Comparison of ENCODE assay signal across 9 cellular contexts in the genomic region with DNA sequence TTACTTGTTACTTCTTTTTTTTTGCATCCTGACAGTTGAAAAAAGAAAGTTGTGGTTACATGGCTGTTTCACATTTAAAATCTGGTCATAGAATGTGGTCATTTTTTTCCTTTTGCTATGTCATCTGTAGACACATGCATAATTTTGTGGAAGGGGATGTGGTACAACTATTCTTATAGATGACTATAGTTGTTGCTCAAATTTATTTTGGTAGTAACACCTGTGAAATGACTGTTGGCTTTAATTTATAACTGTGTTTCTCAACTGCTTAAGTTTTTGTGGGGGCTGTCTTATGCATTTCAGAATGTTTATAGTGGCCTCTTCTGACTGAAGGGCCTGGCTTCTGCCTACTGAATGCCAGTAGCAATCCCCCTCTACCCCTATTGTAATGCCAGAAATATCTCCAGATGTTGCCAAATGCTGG.
A peak's percentile ranks its signal among the peaks of the same experiment; 100 is the strongest.
DNase-seq lines count a peak whose midpoint lies in the region; ATAC-seq and TF ChIP-seq lines count a peak whose summit lies in the region.
"Had no signal": no experiment of that assay in that cellular context is flagged by ENCODE, and none has a peak within 500 bp of the region (broad histone marks: within the 10 kb centered on the region; RNA-seq: fewer than 3 reads in every experiment).

No MANE protein-coding gene starts in this region.

- H2AFZ ChIP-seq in smooth muscle cell (ENCODE audit: low read depth), result no peak overlapping the region

- H3K4me3 ChIP-seq in smooth muscle cell, result no peak overlapping the region

- H3K79me2 ChIP-seq in smooth muscle cell (ENCODE audit: low read depth), result no peaks in the 10 kb centered on the region

- peak; percentile 61 for DNase-seq in KG1 (lab: John Stamatoyannopoulos, UW)
- DNase-seq in immature natural killer cell, result peak; percentile 63 to 68 (median 64)
- DNase-seq in smooth muscle cell (lab: John Stamatoyannopoulos, UW; ENCODE audit: unreplicated experiment), result no peak
- no peak for DNase-seq in HCEC 1CT
- DNase-seq in NCI-H446 treated with DMSO at 0.1 percent for 48 hours (lab: John Stamatoyannopoulos, UW), result no peak
- no peak for DNase-seq in NCI-H187 treated with DMSO at 0.1 percent for 48 hours (lab: John Stamatoyannopoulos, UW)

- peak overlapping the region; percentile 18 to 75 (median 60) for H3K27ac Mint-ChIP-seq in immature natural killer cell

- no peaks in the 10 kb centered on the region for H3K9me3 Mint-ChIP-seq in immature natural killer cell
- H3K9me3 Mint-ChIP-seq: neural crest cell had no signal

- no peaks in the 10 kb centered on the region for H3K27me3 ChIP-seq in smooth muscle cell (ENCODE audit: low read depth)

- H3K27me3 Mint-ChIP-seq in immature natural killer cell (ENCODE audit: low read depth in 3 of 3), result peaks cover 0 to 4% (median 2%) of the 10 kb centered on the region in 3 donors

- H3K4me2 ChIP-seq in smooth muscle cell, result no peak overlapping the region

- no peaks in the 10 kb centered on the region for H3F3A ChIP-seq in smooth muscle cell (ENCODE audit: low read depth)

- no peaks in the 10 kb centered on the region for H3K4me1 ChIP-seq in smooth muscle cell (ENCODE audit: low read depth)

- peaks cover 8% of the 10 kb centered on the region for H4K20me1 ChIP-seq in smooth muscle cell (ENCODE audit: low read depth)

- H3K36me3 ChIP-seq in smooth muscle cell (ENCODE audit: low read depth), result no peaks in the 10 kb centered on the region

- peaks cover 15 to 21% (median 19%) of the 10 kb centered on the region in 3 donors for H3K36me3 Mint-ChIP-seq in immature natural killer cell

- no peak for TF ChIP-seq CTCF in smooth muscle cell (IDR thresholded peaks at IDR 0.05; ENCODE audit: borderline replicate concordance, insufficient read depth, poor library complexity, severe bottlenecking)

- ATAC-seq in GM18868 (IDR thresholded peaks at IDR 0.05; ENCODE audit: unreplicated experiment) (peak; percentile 99), HG02571 (IDR thresholded peaks at IDR 0.05; ENCODE audit: unreplicated experiment) (peak; percentile 99)

- no peaks in the 10 kb centered on the region for H3K9me3 ChIP-seq in smooth muscle cell (replicated peaks; ENCODE audit: low read depth)

- peak overlapping the region in 3 of 5 donors; percentile 2 to 33 (median 25) for H3K4me3 Mint-ChIP-seq in immature natural killer cell
- H3K4me3 Mint-ChIP-seq: neural crest cell had no signal

- peaks cover 13 to 32% of the 10 kb centered on the region in 2 donors for H3K4me1 Mint-ChIP-seq in immature natural killer cell
- H3K4me1 Mint-ChIP-seq: neural crest cell had no signal

- no peak overlapping the region for H3K27ac ChIP-seq in smooth muscle cell (ENCODE audit: low read depth)

- no peak overlapping the region for H3K9ac ChIP-seq in smooth muscle cell (ENCODE audit: low read depth)

Comparison
In these comparisons a context has a peak if more than half of its experiments do, and no peak if none do; other contexts are left out.
1. DNase-seq: peak in KG1 (single experiment) and immature natural killer cell (3 of 3); none in smooth muscle cell (single experiment), HCEC 1CT (single experiment), NCI-H446 treated with DMSO at 0.1 percent for 48 hours (single experiment) and NCI-H187 treated with DMSO at 0.1 percent for 48 hours (single experiment).